ENCODE assay signal across 14 cellular contexts in the genomic region with DNA sequence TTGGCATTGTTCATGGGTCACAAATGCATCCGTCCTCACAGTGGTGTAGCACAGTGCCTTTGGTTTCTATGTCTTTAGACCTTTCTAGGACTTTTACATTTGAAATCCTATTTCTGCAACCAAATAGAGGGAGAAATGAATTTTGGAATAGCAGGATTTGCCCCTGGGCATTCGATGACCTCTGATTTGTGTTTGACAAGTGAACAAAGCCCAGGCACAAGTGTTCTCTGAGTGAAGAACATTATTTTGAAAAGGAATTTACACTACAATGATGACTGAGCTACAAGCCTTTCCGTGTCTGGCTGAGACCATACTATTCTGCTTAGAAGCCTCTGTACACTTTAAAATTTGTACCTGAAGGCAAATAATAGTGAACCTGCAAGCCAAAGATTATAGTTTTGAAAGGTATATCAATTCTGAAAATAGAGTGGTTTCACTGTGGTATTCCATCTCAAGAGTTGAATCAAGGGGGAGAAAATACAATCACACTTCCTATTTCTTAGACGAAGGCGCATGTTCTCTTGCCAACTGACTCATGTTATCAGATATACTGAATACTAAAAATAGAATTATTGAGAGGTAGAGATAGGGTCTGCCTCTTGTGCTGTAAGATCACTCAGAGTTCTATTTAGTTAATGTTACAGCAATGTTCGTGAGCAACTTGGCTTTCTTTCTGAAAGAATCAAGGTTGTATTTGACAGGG.
DNase-seq lines count a peak whose midpoint lies in the region; ATAC-seq, FAIRE-seq and TF ChIP-seq lines count a peak whose summit lies in the region.
"Had no signal": no experiment of that assay in that cellular context is flagged by ENCODE, and none has a peak within 500 bp of the region (broad histone marks: within the 10 kb centered on the region; RNA-seq: fewer than 3 reads in every experiment).

No MANE protein-coding gene starts in this region.

- H3K27me3 Mint-ChIP-seq in T-helper 2 cell treated with Interferon-gamma antibody and Interleukin-4, amounts not matched to agents 5 μg/mL and 100 μg/mL, for 36 hours (ENCODE audit: low read depth) = no peaks in the 10 kb centered on the region

- peaks cover 2% of the 10 kb centered on the region for H3K36me3 ChIP-seq in GM06990 (ENCODE audit: control insufficient read depth, insufficient read depth, low read length)
- H3K36me3 ChIP-seq in GM23248 (ENCODE audit: low read depth) = no peaks in the 10 kb centered on the region

- no peak overlapping the region for H3K9ac ChIP-seq in GM23248

- no peaks in the 10 kb centered on the region for H3K9me2 ChIP-seq in GM23248 (ENCODE audit: insufficient read depth)

- no peak overlapping the region for H3K27ac Mint-ChIP-seq in T-helper 2 cell treated with Interferon-gamma antibody and Interleukin-4, amounts not matched to agents 5 μg/mL and 100 μg/mL, for 36 hours
- H3K27ac Mint-ChIP-seq: T-helper 1 cell treated with Interleukin-12 subunit alpha and Interleukin-12 subunit beta and Interleukin-4 antibody, amounts not matched to agents 30 μg/mL and 1 μg/mL, for 36 hours had no signal

- H4K20me1 ChIP-seq in GM23248 (ENCODE audit: insufficient read depth) = no peaks in the 10 kb centered on the region

- peak; percentile 66 for FAIRE-seq in GM19239 (lab: Jason Lieb, UNC)

- H3K4me3 ChIP-seq in GM06990 (replicated peaks; ENCODE audit: low read depth, low read length) (no peak overlapping the region), GM23248 (no peak overlapping the region)

- no peaks in the 10 kb centered on the region for H3K27me3 ChIP-seq in GM06990 (replicated peaks; ENCODE audit: control insufficient read depth, insufficient read depth, low read length)
- no peaks in the 10 kb centered on the region for H3K27me3 ChIP-seq in GM23248 (replicated peaks; ENCODE audit: insufficient read depth)

- H3K9me3 ChIP-seq in GM23248 (ENCODE audit: low read depth) = no peaks in the 10 kb centered on the region

- TF ChIP-seq CTCF in GM06990 (IDR thresholded peaks at IDR 0.05; ENCODE audit: insufficient read depth, low read length, poor library complexity, severe bottlenecking) = no peak

- 85 to 88% methylated on average over 6 of the region's 6 CpGs for WGBS in GM23248 (ENCODE audit: low coverage in 1 of 2, low lambda C conversion rate in 2 of 2, missing lambda C conversion rate in 2 of 2), 2 experiments

- no peak overlapping the region for H2AFZ ChIP-seq in GM23248

- H3K4me1 ChIP-seq in GM23248 (ENCODE audit: insufficient read depth) = no peaks in the 10 kb centered on the region

- H3K27ac ChIP-seq in GM23248 = no peak overlapping the region
- H3K27ac ChIP-seq: epithelial cell of prostate had no signal

- H3K4me1 Mint-ChIP-seq in T-helper 2 cell treated with Interferon-gamma antibody and Interleukin-4, amounts not matched to agents 5 μg/mL and 100 μg/mL, for 36 hours (ENCODE audit: low read depth) = peaks cover 24% of the 10 kb centered on the region

- peak; percentile 54 for ATAC-seq in HG02885 (IDR thresholded peaks at IDR 0.05; ENCODE audit: poor library complexity, unreplicated experiment)
- ATAC-seq in esophagus mucosa = no peak
- ATAC-seq in GM19023 (IDR thresholded peaks at IDR 0.05; ENCODE audit: unreplicated experiment) = no peak

- peak; percentile 6 for DNase-seq in GM06990 (ENCODE audit: extremely low read depth, insufficient read length)
- no peak for DNase-seq in GM19239 (ENCODE audit: insufficient read length, low spot score)
- no peak for DNase-seq in T-helper 2 cell treated with Interferon-gamma antibody and Interleukin-4, amounts not matched to agents 5 μg/mL and 100 μg/mL, for 36 hours (ENCODE audit: low spot score)
- DNase-seq in GM23248 = no peak
- no peak for DNase-seq in activated effector memory CD4-positive, alpha-beta T cell treated with anti-CD3 and anti-CD28 coated beads, Interleukin-2, amount 50 U/mL, for 16 hours
- DNase-seq: head of caudate nucleus, islet precursor cell, NCI-H2081 treated with DMSO at 0.1 percent for 48 hours, nucleus accumbens had no signal

- peaks cover 15% of the 10 kb centered on the region for H3K36me3 Mint-ChIP-seq in T-helper 2 cell treated with Interferon-gamma antibody and Interleukin-4, amounts not matched to agents 5 μg/mL and 100 μg/mL, for 36 hours (ENCODE audit: low read depth)

- H3F3A ChIP-seq in GM23248 (ENCODE audit: insufficient read depth) = no peaks in the 10 kb centered on the region

- in situ Hi-C loops in GM23248 (cut with MboI) = no loop called here

- no peaks in the 10 kb centered on the region for H3K79me2 ChIP-seq in GM23248 (ENCODE audit: insufficient read depth)

- H3K9me3 Mint-ChIP-seq in T-helper 2 cell treated with Interferon-gamma antibody and Interleukin-4, amounts not matched to agents 5 μg/mL and 100 μg/mL, for 36 hours = no peaks in the 10 kb centered on the region
- H3K9me3 Mint-ChIP-seq: T-helper 1 cell treated with Interleukin-12 subunit alpha and Interleukin-12 subunit beta and Interleukin-4 antibody, amounts not matched to agents 30 μg/mL and 1 μg/mL, for 36 hours had no signal

- peak overlapping the region; percentile 27 for H3K4me3 Mint-ChIP-seq in T-helper 2 cell treated with Interferon-gamma antibody and Interleukin-4, amounts not matched to agents 5 μg/mL and 100 μg/mL, for 36 hours
- H3K4me3 Mint-ChIP-seq: T-helper 1 cell treated with Interleukin-12 subunit alpha and Interleukin-12 subunit beta and Interleukin-4 antibody, amounts not matched to agents 30 μg/mL and 1 μg/mL, for 36 hours had no signal

- H3K4me2 ChIP-seq in GM23248 (ENCODE audit: unreplicated experiment) = no peak overlapping the region
